Comparison of ENCODE assay signal across 20 cellular contexts in genomic region chr1:107390076-107390420, GRCh38.
DNase-seq lines count a peak whose midpoint lies in the region; ATAC-seq and TF ChIP-seq lines count a peak whose summit lies in the region.
"Had no signal": no experiment of that assay in that cellular context is flagged by ENCODE, and none has a peak within 500 bp of the region (broad histone marks: within the 10 kb centered on the region; RNA-seq: fewer than 3 reads in every experiment).

No MANE protein-coding gene starts in this region.

- H2BK5ac ChIP-seq in neuronal stem cell (ENCODE audit: low read length) = no peak overlapping the region

- no peak overlapping the region for H2AK5ac ChIP-seq in neuronal stem cell (ENCODE audit: low read depth, low read length)

- H3K9me3 Mint-ChIP-seq in activated CD4-positive, alpha-beta T cell treated with anti-CD3 and anti-CD28 coated beads, Interleukin-2, amount 10 ng/mL, durations not matched to agents 7 days and 5 days = no peaks in the 10 kb centered on the region

- no peaks in the 10 kb centered on the region for H3K36me3 ChIP-seq in Karpas-422 (ENCODE audit: insufficient read depth, low read length)
- no peaks in the 10 kb centered on the region for H3K36me3 ChIP-seq in neuronal stem cell (replicated peaks in 1 of 2; ENCODE audit: control insufficient read depth in 2 of 2, insufficient read depth in 2 of 2, low read length in 2 of 2)
- no peaks in the 10 kb centered on the region for H3K36me3 ChIP-seq in stomach
- H3K36me3 ChIP-seq: BLaER1 had no signal

- no peak for TF ChIP-seq POLR2A in stomach (IDR thresholded peaks at IDR 0.05)

- CTCF ChIA-PET in activated CD4-positive, alpha-beta T cell treated with anti-CD3 and anti-CD28 coated beads, Interleukin-2, amount 10 ng/mL, durations not matched to agents 7 days and 5 days (lab: Charles Lee) = interaction anchor here (0.9 kb wide), 1 partner anchor 46 kb away, joined by 4 read pairs; no protein-coding TSS in a partner anchor

- H3K23ac ChIP-seq in neuronal stem cell (ENCODE audit: low read depth, low read length, poor library complexity) = no peak overlapping the region

- POLR2A ChIA-PET in activated CD4-positive, alpha-beta T cell treated with anti-CD3 and anti-CD28 coated beads, Interleukin-2, amount 10 ng/mL, durations not matched to agents 7 days and 5 days (lab: Charles Lee) = no interaction called here

- no peak overlapping the region; the same call in 1 of the 2 replicates for H3K4me3 ChIP-seq in Karpas-422 (ENCODE audit: low read length)
- H3K4me3 ChIP-seq in neuronal stem cell (ENCODE audit: low read length in 2 of 2) = no peak overlapping the region
- no peak overlapping the region for H3K4me3 ChIP-seq in stomach
- H3K4me3 ChIP-seq: BLaER1 had no signal

- DNase-seq in GM04503 (ENCODE audit: low read depth) = peak; percentile 38
- DNase-seq in Karpas-422 = no peak
- DNase-seq in fibroblast of gingiva (ENCODE audit: low read depth) = peak; percentile 10
- no peak for DNase-seq in neuronal stem cell (ENCODE audit: low spot score)
- DNase-seq in stomach = no peak
- DNase-seq in activated gamma-delta T cell (lab: John Stamatoyannopoulos, UW) = no peak
- DNase-seq in activated CD4-positive, alpha-beta T cell treated with anti-CD3 and anti-CD28 coated beads, Interleukin-2, amount 10 ng/mL, durations not matched to agents 7 days and 5 days = no peak
- DNase-seq: ACHN; CD8-positive, alpha-beta memory T cell; GOT3; HFFc6; KBM-7; NCI-H1092; NCI-H446; NCI-H748 treated with DMSO at 0.1 percent for 48 hours; Right ventricle myocardium superior; SK-N-SH had no signal

- ATAC-seq in HG02981 (IDR thresholded peaks at IDR 0.05; ENCODE audit: unreplicated experiment) = no peak
- ATAC-seq: Panc1 had no signal

- no peak overlapping the region for H4K91ac ChIP-seq in neuronal stem cell (ENCODE audit: low read depth, low read length, poor library complexity)

- no peak overlapping the region for H3K14ac ChIP-seq in neuronal stem cell (ENCODE audit: low read length)

- no peak overlapping the region for H4K8ac ChIP-seq in neuronal stem cell (ENCODE audit: low read depth, low read length)

- peak overlapping the region; percentile 40 for H3K4me2 ChIP-seq in Karpas-422 (ENCODE audit: low read depth, low read length, poor library complexity, severe bottlenecking)
- no peak overlapping the region for H3K4me2 ChIP-seq in neuronal stem cell (ENCODE audit: insufficient read depth, low read length, poor library complexity, severe bottlenecking)
- H3K4me2 ChIP-seq: BLaER1, SK-N-SH had no signal

- no peaks in the 10 kb centered on the region for H4K20me1 ChIP-seq in Karpas-422 (ENCODE audit: insufficient read depth, low read depth, low read length)
- H4K20me1 ChIP-seq: BLaER1 had no signal

- H3K27ac Mint-ChIP-seq in activated CD4-positive, alpha-beta T cell treated with anti-CD3 and anti-CD28 coated beads, Interleukin-2, amount 10 ng/mL, durations not matched to agents 7 days and 5 days = no peak overlapping the region
- H3K27ac Mint-ChIP-seq: CD8-positive, alpha-beta memory T cell; HFFc6 had no signal

- H2BK12ac ChIP-seq in neuronal stem cell (ENCODE audit: low read length) = no peak overlapping the region

- H3K9me2 ChIP-seq in Karpas-422 (replicated peaks; ENCODE audit: insufficient read depth, low read length) = no peaks in the 10 kb centered on the region
- H3K9me2 ChIP-seq: SK-N-SH had no signal

- no peak overlapping the region for H3K18ac ChIP-seq in neuronal stem cell (ENCODE audit: low read length)

- H3K4me1 ChIP-seq in Karpas-422 (ENCODE audit: low read length) (peaks cover 15% of the 10 kb centered on the region), neuronal stem cell (ENCODE audit: control insufficient read depth in 2 of 2, insufficient read depth in 1 of 2, low read depth in 1 of 2, low read length in 2 of 2) (peaks cover 5 to 15% of the 10 kb centered on the region in 2 donors), stomach (no peaks in the 10 kb centered on the region)
- H3K4me1 ChIP-seq: BLaER1 had no signal

- H3K79me2 ChIP-seq in Karpas-422 (ENCODE audit: low read length) = no peaks in the 10 kb centered on the region

- H3K27me3 Mint-ChIP-seq in activated CD4-positive, alpha-beta T cell treated with anti-CD3 and anti-CD28 coated beads, Interleukin-2, amount 10 ng/mL, durations not matched to agents 7 days and 5 days = no peaks in the 10 kb centered on the region

- no peak overlapping the region for H2BK120ac ChIP-seq in neuronal stem cell (ENCODE audit: low read depth, low read length)

- H3K9me3 ChIP-seq in Karpas-422 (ENCODE audit: low read length) (no peaks in the 10 kb centered on the region), neuronal stem cell (replicated peaks in 1 of 2; ENCODE audit: control insufficient read depth in 2 of 2, insufficient read depth in 1 of 2, low read depth in 1 of 2, low read length in 2 of 2) (no peaks in the 10 kb centered on the region), stomach (no peaks in the 10 kb centered on the region)
- H3K9me3 ChIP-seq: BLaER1, SK-N-SH had no signal

- no peaks in the 10 kb centered on the region for H3K36me3 Mint-ChIP-seq in activated CD4-positive, alpha-beta T cell treated with anti-CD3 and anti-CD28 coated beads, Interleukin-2, amount 10 ng/mL, durations not matched to agents 7 days and 5 days (ENCODE audit: low read depth)
- H3K36me3 Mint-ChIP-seq: CD8-positive, alpha-beta memory T cell had no signal

- H3K79me1 ChIP-seq in neuronal stem cell (ENCODE audit: low read depth, low read length) = no peaks in the 10 kb centered on the region

- intact Hi-C loops in stomach (cut with DNase I; ENCODE audit: low total_unique reads) = no loop called here

- H3K4me3 Mint-ChIP-seq in activated CD4-positive, alpha-beta T cell treated with anti-CD3 and anti-CD28 coated beads, Interleukin-2, amount 10 ng/mL, durations not matched to agents 7 days and 5 days = no peak overlapping the region
- H3K4me3 Mint-ChIP-seq: CD8-positive, alpha-beta memory T cell; HFFc6 had no signal

- H3K9ac ChIP-seq in Karpas-422 (ENCODE audit: low read length) = no peak overlapping the region; the same call in 1 of the 2 replicates
- no peak overlapping the region for H3K9ac ChIP-seq in neuronal stem cell (ENCODE audit: low read depth, low read length, poor library complexity)
- H3K9ac ChIP-seq: BLaER1, SK-N-SH had no signal

- TF ChIP-seq EP300 in stomach (IDR thresholded peaks at IDR 0.05) = no peak

- no peak for TF ChIP-seq CTCF in stomach (IDR thresholded peaks at IDR 0.05)

- WGBS in neuronal stem cell (ENCODE audit: extremely low coverage in 2 of 2, insufficient read length in 2 of 2, insufficient replicate concordance in 1 of 2), 2 donors = no CpG with 5 or more reads among the region's 2 CpGs
- WGBS in stomach, 5 donors = 41 to 54% (median 48%) methylated on average over 2 of the region's 2 CpGs

- no peaks in the 10 kb centered on the region for H3K4me1 Mint-ChIP-seq in activated CD4-positive, alpha-beta T cell treated with anti-CD3 and anti-CD28 coated beads, Interleukin-2, amount 10 ng/mL, durations not matched to agents 7 days and 5 days
- H3K4me1 Mint-ChIP-seq: CD8-positive, alpha-beta memory T cell had no signal

- no peak overlapping the region for H2BK15ac ChIP-seq in neuronal stem cell (ENCODE audit: low read length)

- H2AFZ ChIP-seq in Karpas-422 (ENCODE audit: low read length) (peak overlapping the region; percentile 82; the same call in 1 of the 2 replicates), neuronal stem cell (ENCODE audit: low read length) (peak overlapping the region; percentile 46)

- no peak overlapping the region for H3K4ac ChIP-seq in neuronal stem cell (ENCODE audit: low read length)

- H3K27me3 ChIP-seq in Karpas-422 (ENCODE audit: low read length) = no peaks in the 10 kb centered on the region
- H3K27me3 ChIP-seq in neuronal stem cell (ENCODE audit: control insufficient read depth in 3 of 3, insufficient read depth in 3 of 3, low read depth in 1 of 3, low read length in 3 of 3) = peaks cover 0 to 3% (median 0%) of the 10 kb centered on the region in 3 experiments
- H3K27me3 ChIP-seq in stomach = no peaks in the 10 kb centered on the region
- H3K27me3 ChIP-seq: BLaER1 had no signal

- H3K27ac ChIP-seq in Karpas-422 (ENCODE audit: low read length) = no peak overlapping the region
- no peak overlapping the region for H3K27ac ChIP-seq in neuronal stem cell (replicated peaks; ENCODE audit: low read length)
- H3K27ac ChIP-seq in stomach = no peak overlapping the region
- H3K27ac ChIP-seq: BLaER1 had no signal

Comparison
In these comparisons a context has a peak if more than half of its experiments do, and no peak if none do; other contexts are left out.
1. DNase-seq: peak in GM04503 (single experiment) and fibroblast of gingiva (single experiment); none in Karpas-422 (single experiment), neuronal stem cell (single experiment), stomach (single experiment), activated gamma-delta T cell (single experiment) and activated CD4-positive, alpha-beta T cell treated with anti-CD3 and anti-CD28 coated beads, Interleukin-2, amount 10 ng/mL, durations not matched to agents 7 days and 5 days (single experiment).